Comparison of ENCODE assay signal across 29 cellular contexts in genomic region chr5:150271923-150272322, GRCh38. TPM values are rescaled to one million over a fixed set of nuclear protein-coding genes. Genes with fewer than 3 reads are reported as not detected.
"Had no signal": no experiment of that assay in that cellular context is flagged by ENCODE, and none has a peak within 500 bp of the region (broad histone marks: within the 10 kb centered on the region; RNA-seq: fewer than 3 reads in every experiment).

No MANE protein-coding gene starts in this region.

- H3K27ac ChIP-seq: adrenal gland, ascending aorta, heart left ventricle, prostate gland, sigmoid colon, testis, transverse colon had no signal

- FAIRE-seq: endometrium, pancreas, small intestine had no signal

- H3K4me3 Mint-ChIP-seq: activated naive CD4-positive, alpha-beta T cell treated with anti-CD3 and anti-CD28 coated beads for 36 hours; activated naive CD8-positive, alpha-beta T cell treated with anti-CD3 and anti-CD28 coated beads for 36 hours; dendritic cell treated with granulocyte-macrophage colony-stimulating factor and Interleukin-4, amounts not matched to agents 40 ng/mL and 50 ng/mL, for 4 days; immature natural killer cell; naive thymus-derived CD4-positive, alpha-beta T cell; T-helper 2 cell treated with Interferon-gamma antibody and Interleukin-4, amounts not matched to agents 5 μg/mL and 100 μg/mL, for 36 hours had no signal

- H3K4me3 ChIP-seq: adrenal gland, ascending aorta, gastrocnemius medialis, heart left ventricle, pancreas, prostate gland, sigmoid colon, testis, transverse colon had no signal

- H3K4me1 ChIP-seq: adrenal gland, ascending aorta, heart left ventricle, prostate gland, transverse colon had no signal

- DNase-seq: activated CD4-positive, alpha-beta T cell treated with anti-CD3 and anti-CD28 coated beads for 4 hours; activated CD4-positive, alpha-beta T cell treated with anti-CD3 and anti-CD28 coated beads, Interleukin-2, amount 50 U/mL, for 4 hours; activated effector memory CD4-positive, alpha-beta T cell treated with Interleukin-2 at 50 U/mL for 16 hours; activated naive CD8-positive, alpha-beta T cell treated with anti-CD3 and anti-CD28 coated beads for 36 hours; activated T-cell treated with anti-CD3 and anti-CD28 coated beads for 4 hours; effector CD8-positive, alpha-beta T cell; gastrocnemius medialis; heart left ventricle; immature natural killer cell; naive thymus-derived CD4-positive, alpha-beta T cell; pancreas; sigmoid colon; stimulated activated CD4-positive, alpha-beta T cell treated with anti-CD3 and anti-CD28 coated beads, Interleukin-1b, Interleukin-23, amount 100 ng/mL, for 48 hours; stimulated activated naive CD4-positive, alpha-beta T cell; T-helper 1 cell; transverse colon had no signal

- H3K9me3 ChIP-seq: adrenal gland, ascending aorta, gastrocnemius medialis, heart left ventricle, pancreas, prostate gland, sigmoid colon, testis, transverse colon had no signal

- H3K36me3 Mint-ChIP-seq: activated naive CD8-positive, alpha-beta T cell treated with anti-CD3 and anti-CD28 coated beads for 36 hours; immature natural killer cell; naive thymus-derived CD4-positive, alpha-beta T cell had no signal

- H3K27ac Mint-ChIP-seq: activated naive CD4-positive, alpha-beta T cell treated with anti-CD3 and anti-CD28 coated beads for 36 hours; activated naive CD8-positive, alpha-beta T cell treated with anti-CD3 and anti-CD28 coated beads for 36 hours; dendritic cell treated with granulocyte-macrophage colony-stimulating factor and Interleukin-4, amounts not matched to agents 40 ng/mL and 50 ng/mL, for 4 days; naive thymus-derived CD4-positive, alpha-beta T cell; T-helper 2 cell treated with Interferon-gamma antibody and Interleukin-4, amounts not matched to agents 5 μg/mL and 100 μg/mL, for 36 hours had no signal

- H3K4me1 Mint-ChIP-seq: activated naive CD8-positive, alpha-beta T cell treated with anti-CD3 and anti-CD28 coated beads for 36 hours; immature natural killer cell; naive thymus-derived CD4-positive, alpha-beta T cell had no signal

- H3K27me3 Mint-ChIP-seq: activated naive CD8-positive, alpha-beta T cell treated with anti-CD3 and anti-CD28 coated beads for 36 hours had no signal

- H3K27me3 ChIP-seq: adrenal gland, ascending aorta, gastrocnemius medialis, heart left ventricle, pancreas, sigmoid colon, testis had no signal

- H3K36me3 ChIP-seq: adrenal gland, ascending aorta, gastrocnemius medialis, heart left ventricle, pancreas, prostate gland, sigmoid colon, transverse colon had no signal

- ATAC-seq: gastrocnemius medialis; naive thymus-derived CD4-positive, alpha-beta T cell had no signal

- H3K9me3 Mint-ChIP-seq: activated naive CD4-positive, alpha-beta T cell treated with anti-CD3 and anti-CD28 coated beads for 36 hours; activated naive CD8-positive, alpha-beta T cell treated with anti-CD3 and anti-CD28 coated beads for 36 hours; dendritic cell treated with granulocyte-macrophage colony-stimulating factor and Interleukin-4, amounts not matched to agents 40 ng/mL and 50 ng/mL, for 4 days; naive thymus-derived CD4-positive, alpha-beta T cell; T-helper 2 cell treated with Interferon-gamma antibody and Interleukin-4, amounts not matched to agents 5 μg/mL and 100 μg/mL, for 36 hours had no signal

RNA-seq across cellular contexts. Expression of gene CAMK2A, which starts 17.6 kb away (rescaled TPM):
- total RNA-seq: activated naive CD4-positive, alpha-beta T cell treated with anti-CD3 and anti-CD28 coated beads for 36 hours; activated naive CD8-positive, alpha-beta T cell treated with anti-CD3 and anti-CD28 coated beads for 36 hours; ascending aorta; chondrocyte; epithelial cell of proximal tubule; kidney epithelial cell; naive thymus-derived CD4-positive, alpha-beta T cell had no signal
- polyA plus RNA-seq: immature natural killer cell; naive thymus-derived CD4-positive, alpha-beta T cell had no signal

RNA-seq across cellular contexts. Expression of gene ARSI, which starts 30.8 kb away (rescaled TPM):
- total RNA-seq: activated naive CD4-positive, alpha-beta T cell treated with anti-CD3 and anti-CD28 coated beads for 36 hours; activated naive CD8-positive, alpha-beta T cell treated with anti-CD3 and anti-CD28 coated beads for 36 hours; ascending aorta; gastrocnemius medialis had no signal
- polyA plus RNA-seq: immature natural killer cell; naive thymus-derived CD4-positive, alpha-beta T cell; neural cell; pancreas had no signal
